7 cellular contexts compared by ENCODE assay signal in genomic region chr11:129868626-129869025, GRCh38. TPM values are rescaled to one million over a fixed set of nuclear protein-coding genes. Genes with fewer than 3 reads are reported as not detected.
DNase-seq lines count a peak whose midpoint lies in the region; TF ChIP-seq lines count a peak whose summit lies in the region.
"Not testable (repeated sequence)": the region's sequence is repeated elsewhere in the genome, so short reads cannot be mapped to it uniquely, and the experiment has no call there.
"Had no signal": no experiment of that assay in that cellular context is flagged by ENCODE, and none has a peak within 500 bp of the region (broad histone marks: within the 10 kb centered on the region; RNA-seq: fewer than 3 reads in every experiment).

No MANE protein-coding gene starts in this region.

- not testable (repeated sequence) for H3K27me3 Mint-ChIP-seq in mesothelial cell of epicardium (ENCODE audit: low read depth)

- H3K27me3 ChIP-seq in brain microvascular endothelial cell (replicated peaks), result not testable (repeated sequence)

- DNase-seq in HT1080 (ENCODE audit: low read depth) (peak; percentile 10), MV-4-11 (lab: John Stamatoyannopoulos, UW) (peak; percentile 37), brain microvascular endothelial cell (peak; percentile 12), fibroblast of mammary gland (ENCODE audit: low read depth) (peak; percentile 38)
- DNase-seq in mesothelial cell of epicardium (ENCODE audit: low spot score in 2 of 2, unreplicated experiment in 2 of 2), result not testable (repeated sequence)

- H3K4me3 ChIP-seq in brain microvascular endothelial cell (ENCODE audit: low read depth, low read length); fibroblast of mammary gland (ENCODE audit: control insufficient read depth, low read depth, low read length): not testable (repeated sequence)

- H3K36me3 Mint-ChIP-seq in mesothelial cell of epicardium, result peaks cover 60% of the 10 kb centered on the region

- peaks cover 14% of the 10 kb centered on the region for H3K4me1 Mint-ChIP-seq in mesothelial cell of epicardium

- peak overlapping the region; percentile 49 for H3K27ac Mint-ChIP-seq in mesothelial cell of epicardium

- not testable (repeated sequence) for H3K4me3 Mint-ChIP-seq in mesothelial cell of epicardium

- peaks cover 59% of the 10 kb centered on the region for H3K36me3 ChIP-seq in brain microvascular endothelial cell (replicated peaks)

- in situ Hi-C loops in brain microvascular endothelial cell (cut with HindIII; ENCODE audit: low pct_ligation_motif_present, low sequenced_read_pairs), result not testable (repeated sequence)

- H3K27ac ChIP-seq in VCaP, result peak overlapping the region; percentile 92
- not testable (repeated sequence) for H3K27ac ChIP-seq in brain microvascular endothelial cell

- H3K9me3 Mint-ChIP-seq in mesothelial cell of epicardium, result not testable (repeated sequence)

- not testable (repeated sequence) for TF ChIP-seq CTCF in VCaP (conservative IDR thresholded peaks at IDR 0.05); brain microvascular endothelial cell (IDR thresholded peaks at IDR 0.05; ENCODE audit: low read depth, low read length, missing control alignments); fibroblast of mammary gland (conservative IDR thresholded peaks at IDR 0.05; ENCODE audit: control insufficient read depth, insufficient read depth, low read depth, low read length); mesothelial cell of epicardium (IDR thresholded peaks at IDR 0.05; ENCODE audit: unreplicated experiment)

RNA-seq across cellular contexts. Expression of gene NFRKB, which starts 26.8 kb away (rescaled TPM):
- 22.9 and 23.6 TPM in 2 replicates for total RNA-seq in HT1080 (2014; rRNA removed; shearing (Covaris generic))
- 13.2 and 17.0 TPM in 2 replicates for polyA plus RNA-seq in HT1080 (2015; cell fraction: cytosol; rRNA removed)
- 36.6 and 41.3 TPM in 2 replicates for polyA plus RNA-seq in HT1080 (2015; cell fraction: nucleus; rRNA removed)
- 50.4 to 53.6 TPM (median 51.6 TPM) in 3 replicates for total RNA-seq in mesothelial cell of epicardium

RNA-seq across cellular contexts. Expression of gene TMEM45B, which starts 53.0 kb away (rescaled TPM):
- not detected in 2 replicates for total RNA-seq in HT1080 (2014; rRNA removed; shearing (Covaris generic))
- not detected in 2 replicates for polyA plus RNA-seq in HT1080 (2015; cell fraction: cytosol; rRNA removed)
- not detected in 2 replicates for polyA plus RNA-seq in HT1080 (2015; cell fraction: nucleus; rRNA removed)
- 0.69 to 0.81 TPM (median 0.80 TPM) in 3 replicates for total RNA-seq in mesothelial cell of epicardium
- polyA plus RNA-seq: AG04450 had no signal
